9 cellular contexts compared by ENCODE assay signal in the genomic region with DNA sequence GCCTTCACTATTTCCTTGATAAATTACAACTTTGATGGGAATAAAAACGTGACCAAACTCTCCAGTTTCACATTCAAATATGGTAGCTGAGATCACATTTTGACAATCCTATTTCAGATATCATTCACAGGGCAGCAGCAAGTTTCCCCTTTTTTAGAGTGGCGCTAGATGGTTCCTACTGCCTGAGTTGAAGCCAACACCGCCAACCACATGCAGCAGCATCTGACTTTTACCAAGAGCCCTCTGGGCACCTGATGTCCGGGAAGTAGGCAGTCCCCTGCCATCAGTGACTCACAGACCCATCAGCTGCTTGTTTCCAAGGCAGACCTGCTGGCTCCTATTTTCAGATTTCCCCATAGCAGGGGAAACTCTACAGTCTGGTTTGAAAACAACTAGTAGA. TPM values are rescaled to one million over a fixed set of nuclear protein-coding genes. Genes with fewer than 3 reads are reported as not detected.
DNase-seq lines count a peak whose midpoint lies in the region; ATAC-seq and TF ChIP-seq lines count a peak whose summit lies in the region.
"Had no signal": no experiment of that assay in that cellular context is flagged by ENCODE, and none has a peak within 500 bp of the region (broad histone marks: within the 10 kb centered on the region; RNA-seq: fewer than 3 reads in every experiment).

No MANE protein-coding gene starts in this region.

- H4K5ac ChIP-seq in IMR-90 (ENCODE audit: low read depth, low read length) = no peak overlapping the region

- no peak overlapping the region for H3K4me3 ChIP-seq in IMR-90 (ENCODE audit: insufficient read depth, low read depth, low read length)
- no peak overlapping the region for H3K4me3 ChIP-seq in transverse colon

- H4K8ac ChIP-seq in IMR-90 (ENCODE audit: low read depth in 2 of 2, low read length in 2 of 2) = no peak overlapping the region

- H3K4me3 Mint-ChIP-seq in activated naive CD4-positive, alpha-beta T cell treated with anti-CD3 and anti-CD28 coated beads, Interleukin-2, amount 10 ng/mL, durations not matched to agents 7 days and 5 days = no peak overlapping the region

- peaks cover 6% of the 10 kb centered on the region for H3K27me3 Mint-ChIP-seq in activated naive CD4-positive, alpha-beta T cell treated with anti-CD3 and anti-CD28 coated beads, Interleukin-2, amount 10 ng/mL, durations not matched to agents 7 days and 5 days

- no peak overlapping the region for H2AK5ac ChIP-seq in IMR-90 (ENCODE audit: low read depth, low read length)

- no peak overlapping the region for H3K27ac ChIP-seq in IMR-90 (ENCODE audit: insufficient read depth, low read length)
- no peak overlapping the region for H3K27ac ChIP-seq in transverse colon
- H3K27ac ChIP-seq: VCaP had no signal

- H3K23ac ChIP-seq in IMR-90 (ENCODE audit: low read depth, low read length) = no peak overlapping the region

- H3K4me2 ChIP-seq in IMR-90 (ENCODE audit: low read depth, low read length) = no peak overlapping the region

- H3K36me3 ChIP-seq in IMR-90 (ENCODE audit: control insufficient read depth, insufficient read depth, low read length) = no peaks in the 10 kb centered on the region
- H3K36me3 ChIP-seq in transverse colon = no peaks in the 10 kb centered on the region

- in situ Hi-C loops in IMR-90 (cut with MboI; ENCODE audit: low sequenced_read_pairs) (no loop called here), transverse colon (cut with MboI; ENCODE audit: low pct_ligation_motif_present in 1 of 4, low pct_unique_long_range_greater_than_20kb in 1 of 4, low sequenced_read_pairs in 3 of 4) (no loop called here)

- peaks cover 27% of the 10 kb centered on the region for H3K36me3 Mint-ChIP-seq in activated naive CD4-positive, alpha-beta T cell treated with anti-CD3 and anti-CD28 coated beads, Interleukin-2, amount 10 ng/mL, durations not matched to agents 7 days and 5 days

- H3K79me1 ChIP-seq in IMR-90 (ENCODE audit: low read depth in 1 of 2, low read length in 2 of 2) = no peaks in the 10 kb centered on the region

- CTCF ChIA-PET in IMR-90 (lab: Yijun Ruan, JAX) = interaction anchor here (0.7 kb wide), 1 partner anchor 38 kb away, joined by 3 read pairs; no protein-coding TSS in a partner anchor
- CTCF ChIA-PET in activated naive CD4-positive, alpha-beta T cell treated with anti-CD3 and anti-CD28 coated beads, Interleukin-2, amount 10 ng/mL, durations not matched to agents 7 days and 5 days (lab: Charles Lee) = interaction anchor here (0.9 to 2.1 kb wide), 7 partner anchors 10 to 67 kb away, joined by 3 to 13 read pairs (median 5); no protein-coding TSS in a partner anchor

- no peak overlapping the region for H3K14ac ChIP-seq in IMR-90 (replicated peaks; ENCODE audit: low read depth, low read length)

- H3K9me1 ChIP-seq in IMR-90 (ENCODE audit: insufficient read depth, low read length) = no peaks in the 10 kb centered on the region

- no peak overlapping the region for H3K56ac ChIP-seq in IMR-90 (ENCODE audit: extremely low read depth, insufficient read depth, low read length)

- TF ChIP-seq RAD21 in IMR-90 (IDR thresholded peaks at IDR 0.05; ENCODE audit: low read length) = no peak

- peaks cover 61% of the 10 kb centered on the region for H3K4me1 Mint-ChIP-seq in activated naive CD4-positive, alpha-beta T cell treated with anti-CD3 and anti-CD28 coated beads, Interleukin-2, amount 10 ng/mL, durations not matched to agents 7 days and 5 days

- H2AK9ac ChIP-seq in IMR-90 (replicated peaks; ENCODE audit: low read depth, low read length, poor library complexity) = no peak overlapping the region

- no peak for TF ChIP-seq CTCF in IMR-90 (conservative IDR thresholded peaks at IDR 0.05; ENCODE audit: low read depth, low read length)
- TF ChIP-seq CTCF in transverse colon (IDR thresholded peaks at IDR 0.05) = no peak

- no peak overlapping the region for H2BK5ac ChIP-seq in IMR-90 (ENCODE audit: low read depth, low read length, poor library complexity, severe bottlenecking)

- H2BK20ac ChIP-seq in IMR-90 (ENCODE audit: low read depth, low read length) = no peak overlapping the region

- no peak for TF ChIP-seq EP300 in transverse colon (IDR thresholded peaks at IDR 0.05; ENCODE audit: low read depth)

- no peak overlapping the region for H2BK120ac ChIP-seq in IMR-90 (ENCODE audit: low read depth, low read length)

- POLR2A ChIA-PET in IMR-90 (lab: Charles Lee; ENCODE audit: unreplicated experiment) = no interaction called here

- dilution Hi-C loops in IMR-90 (cut with HindIII; ENCODE audit: low sequenced_read_pairs, unreplicated experiment) = no loop called here

- H3K18ac ChIP-seq in IMR-90 (ENCODE audit: low read depth, low read length) = no peak overlapping the region

- no peak overlapping the region for H2AFZ ChIP-seq in IMR-90 (replicated peaks; ENCODE audit: low read length, poor library complexity)

- H4K91ac ChIP-seq in IMR-90 (ENCODE audit: insufficient read depth, low read depth, low read length) = no peak overlapping the region

- intact Hi-C loops in IMR-90 (cut with micrococcal nuclease) (no loop called here), transverse colon (cut with DNase I; ENCODE audit: low total_unique reads) (no loop called here)

- BruUV-seq in IMR-90 (replicated peaks; lab: Mats Ljungman, UMichigan) = no TSS peak

- H3K9ac ChIP-seq in IMR-90 (ENCODE audit: low read depth, low read length) = no peak overlapping the region

- no peak overlapping the region for H2BK15ac ChIP-seq in IMR-90 (ENCODE audit: low read depth, low read length)

- WGBS in IMR-90 (ENCODE audit: extremely low coverage in 2 of 2, insufficient read length in 1 of 2), 2 experiments = 50% methylated on average over 1 of the region's 4 CpGs; no CpG with 5 or more reads in 1 of the 2 experiments
- WGBS in transverse colon (ENCODE audit: low coverage in 1 of 2), 2 donors = 67 to 74% methylated on average over 1 to 4 of the region's 4 CpGs

- no peaks in the 10 kb centered on the region for H3K9me3 ChIP-seq in IMR-90 (ENCODE audit: control insufficient read depth, insufficient read depth, low read length)
- H3K9me3 ChIP-seq in transverse colon = no peaks in the 10 kb centered on the region

- TF ChIP-seq POLR2A in IMR-90 (IDR thresholded peaks at IDR 0.05; ENCODE audit: low read depth, low read length) = no peak
- no peak for TF ChIP-seq POLR2A in transverse colon (IDR thresholded peaks at IDR 0.05)

- ATAC-seq in IMR-90 (ENCODE audit: low read depth) (no peak), HG03095 (IDR thresholded peaks at IDR 0.05; ENCODE audit: unreplicated experiment) (no peak), HG02938 (IDR thresholded peaks at IDR 0.05; ENCODE audit: unreplicated experiment) (no peak)

- H3K27me3 ChIP-seq in IMR-90 (ENCODE audit: control insufficient read depth, insufficient read depth, low read length) (no peaks in the 10 kb centered on the region), transverse colon (no peaks in the 10 kb centered on the region)

- H4K20me1 ChIP-seq in IMR-90 (ENCODE audit: insufficient read depth, low read length) = no peaks in the 10 kb centered on the region

- peak in 2 of 3 donors; percentile 31 to 34 for DNase-seq in stimulated activated CD4-positive, alpha-beta T cell treated with anti-CD3 and anti-CD28 coated beads, Interleukin-12 subunit alpha, Interleukin-12 subunit beta, amount 100 ng/mL, for 48 hours (ENCODE audit: low read depth in 2 of 3, low spot score in 1 of 3)
- no peak for DNase-seq in stimulated activated CD4-positive, alpha-beta T cell treated with anti-CD3 and anti-CD28 coated beads, Interleukin-12 subunit alpha, Interleukin-12 subunit beta, amount 100 ng/mL, for 4 hours
- DNase-seq in IMR-90 (peak; percentile 33), transverse colon (peak; percentile 33), NCI-H774 (lab: John Stamatoyannopoulos, UW) (no peak)
- peak; percentile 35 for DNase-seq in activated naive CD4-positive, alpha-beta T cell treated with anti-CD3 and anti-CD28 coated beads, Interleukin-2, amount 10 ng/mL, durations not matched to agents 7 days and 5 days

- H3K4me1 ChIP-seq in IMR-90 (ENCODE audit: control insufficient read depth, insufficient read depth, low read length) = peaks cover 2% of the 10 kb centered on the region; the same call in 1 of the 2 replicates
- H3K4me1 ChIP-seq in transverse colon = peaks cover 0 to 8% (median 7%) of the 10 kb centered on the region in 4 donors

- peaks cover 3% of the 10 kb centered on the region for H3K9me3 Mint-ChIP-seq in activated naive CD4-positive, alpha-beta T cell treated with anti-CD3 and anti-CD28 coated beads, Interleukin-2, amount 10 ng/mL, durations not matched to agents 7 days and 5 days

- no peak overlapping the region for H3K4ac ChIP-seq in IMR-90 (ENCODE audit: low read depth, low read length)

- H3K27ac Mint-ChIP-seq in activated naive CD4-positive, alpha-beta T cell treated with anti-CD3 and anti-CD28 coated beads, Interleukin-2, amount 10 ng/mL, durations not matched to agents 7 days and 5 days = peak overlapping the region; percentile 74

TF ChIP-seq in IMR-90, 13 proteins besides CTCF, POLR2A, EP300 and RAD21:
- TF ChIP-seq SMC3 (IDR thresholded peaks at IDR 0.05; ENCODE audit: low read depth, low read length) = no peak
- TF ChIP-seq FOS (IDR thresholded peaks at IDR 0.05; ENCODE audit: low read depth, low read length) = no peak
- TF ChIP-seq RCOR1 (IDR thresholded peaks at IDR 0.05; ENCODE audit: insufficient replicate concordance, low read length) = no peak
- TF ChIP-seq NFE2L2 (IDR thresholded peaks at IDR 0.05; ENCODE audit: low read depth, low read length) = no peak
- TF ChIP-seq RFX5 (IDR thresholded peaks at IDR 0.05; ENCODE audit: low read depth, low read length) = no peak
- TF ChIP-seq MAFK (IDR thresholded peaks at IDR 0.05; ENCODE audit: low read depth, low read length) = no peak

RNA-seq across cellular contexts. Expression of a gene that starts 4.0 kb away (rescaled TPM):
- total RNA-seq in IMR-90 (2012; rRNA removed) = 1.7 and 1.8 TPM in 2 replicates
- polyA plus RNA-seq in IMR-90 (2012; rRNA removed) = 1.0 and 1.1 TPM in 2 replicates
- 0.34 and 0.43 TPM in 2 replicates for polyA plus RNA-seq in IMR-90 (2012; cell fraction: cytosol; rRNA removed)
- polyA plus RNA-seq in IMR-90 (2012; cell fraction: nucleus; rRNA removed; ENCODE audit: low replicate concordance) = 0.20 and 1.4 TPM in 2 replicates
- 1 to 10 TPM; 1.5 to 8.5 (median 5.1) TPM for total RNA-seq in transverse colon

Comparison
In these comparisons a context has a peak if more than half of its experiments do, and no peak if none do; other contexts are left out.
1. DNase-seq: peak in stimulated activated CD4-positive, alpha-beta T cell treated with anti-CD3 and anti-CD28 coated beads, Interleukin-12 subunit alpha, Interleukin-12 subunit beta, amount 100 ng/mL, for 48 hours (2 of 3), IMR-90 (single experiment), activated naive CD4-positive, alpha-beta T cell treated with anti-CD3 and anti-CD28 coated beads, Interleukin-2, amount 10 ng/mL, durations not matched to agents 7 days and 5 days (single experiment) and transverse colon (single experiment); none in stimulated activated CD4-positive, alpha-beta T cell treated with anti-CD3 and anti-CD28 coated beads, Interleukin-12 subunit alpha, Interleukin-12 subunit beta, amount 100 ng/mL, for 4 hours (single experiment) and NCI-H774 (single experiment).